In genomic region chr16:85685251-85685650, GRCh38 we compare ENCODE assay signal across 15 cellular contexts. TPM values are rescaled to one million over a fixed set of nuclear protein-coding genes. Genes with fewer than 3 reads are reported as not detected.
DNase-seq lines count a peak whose midpoint lies in the region; ATAC-seq, FAIRE-seq and TF ChIP-seq lines count a peak whose summit lies in the region.
"Had no signal": no experiment of that assay in that cellular context is flagged by ENCODE, and none has a peak within 500 bp of the region (broad histone marks: within the 10 kb centered on the region; RNA-seq: fewer than 3 reads in every experiment).

No MANE protein-coding gene starts in this region.

- no peak overlapping the region for H3K9ac ChIP-seq in DND-41 (ENCODE audit: low read depth, low read length)
- H3K9ac ChIP-seq in IMR-90 (ENCODE audit: low read depth, low read length) = no peak overlapping the region

- no peak overlapping the region for H3K4ac ChIP-seq in IMR-90 (ENCODE audit: low read depth, low read length)

- DNase-seq in DND-41 (no peak), IMR-90 (no peak), WTC11 (ENCODE audit: low spot score) (no peak), lower lobe of right lung (peak; percentile 15), HTR-8/SVneo (ENCODE audit: insufficient read length, low spot score) (no peak), H54 (ENCODE audit: insufficient read length, low spot score) (no peak)
- DNase-seq: BE2C; Caco-2; CD8-positive, alpha-beta memory T cell; H9; HFFc6 had no signal

- no peak overlapping the region for H2AFZ ChIP-seq in DND-41 (ENCODE audit: low read depth, low read length)
- no peak overlapping the region for H2AFZ ChIP-seq in IMR-90 (replicated peaks; ENCODE audit: low read length, poor library complexity)
- H2AFZ ChIP-seq: GM23338 had no signal

- POLR2A ChIA-PET in IMR-90 (lab: Charles Lee; ENCODE audit: unreplicated experiment) = no interaction called here
- POLR2A ChIA-PET in WTC11 (lab: Charles Lee) = interaction anchor here (1.6 kb wide), 1 partner anchor 9 kb away, joined by 4 read pairs; no protein-coding TSS in a partner anchor

- H3K23ac ChIP-seq in IMR-90 (ENCODE audit: low read depth, low read length) = no peak overlapping the region

- no peak overlapping the region for H4K5ac ChIP-seq in IMR-90 (ENCODE audit: low read depth, low read length)

- no peak overlapping the region for H4K91ac ChIP-seq in IMR-90 (ENCODE audit: insufficient read depth, low read depth, low read length)

- H3K27ac Mint-ChIP-seq in WTC11 = no peak overlapping the region
- H3K27ac Mint-ChIP-seq: CD8-positive, alpha-beta memory T cell; GM23338; H9; HFFc6 had no signal

- H2AK5ac ChIP-seq in IMR-90 (ENCODE audit: low read depth, low read length) = no peak overlapping the region

- TF ChIP-seq CTCF in DND-41 (IDR thresholded peaks at IDR 0.05; ENCODE audit: borderline replicate concordance, extremely low read depth, low read length, poor library complexity, severe bottlenecking) (no peak), IMR-90 (conservative IDR thresholded peaks at IDR 0.05; ENCODE audit: low read depth, low read length) (no peak), WTC11 (IDR thresholded peaks at IDR 0.05) (no peak), lower lobe of right lung (IDR thresholded peaks at IDR 0.05) (no peak)

- H3K9me3 Mint-ChIP-seq in WTC11 = no peaks in the 10 kb centered on the region
- H3K9me3 Mint-ChIP-seq: CD8-positive, alpha-beta memory T cell; GM23338; H9; HFFc6 had no signal

- H3K27ac ChIP-seq in DND-41 (ENCODE audit: low read length) (no peak overlapping the region), IMR-90 (ENCODE audit: insufficient read depth, low read length) (no peak overlapping the region), lower lobe of right lung (no peak overlapping the region)
- H3K27ac ChIP-seq: A549 had no signal

- H3K9me3 ChIP-seq in DND-41 (ENCODE audit: insufficient read depth, low read length, severe bottlenecking) (no peaks in the 10 kb centered on the region), IMR-90 (ENCODE audit: control insufficient read depth, insufficient read depth, low read length) (no peaks in the 10 kb centered on the region), lower lobe of right lung (no peaks in the 10 kb centered on the region)
- H3K9me3 ChIP-seq: A549, BE2C, Caco-2 had no signal

- H3K4me1 ChIP-seq in DND-41 (ENCODE audit: insufficient read depth, low read length) (peaks cover 43% of the 10 kb centered on the region), IMR-90 (ENCODE audit: control insufficient read depth, insufficient read depth, low read length) (no peaks in the 10 kb centered on the region), lower lobe of right lung (peaks cover 13% of the 10 kb centered on the region)
- H3K4me1 ChIP-seq: BE2C had no signal

- intact Hi-C loops in IMR-90 (cut with micrococcal nuclease) (no loop called here), lower lobe of right lung (cut with DNase I) (no loop called here)

- H3K18ac ChIP-seq in IMR-90 (ENCODE audit: low read depth, low read length) = no peak overlapping the region

- H3K4me3 ChIP-seq in DND-41 (ENCODE audit: low read depth in 1 of 2, low read length in 2 of 2) = no peak overlapping the region
- no peak overlapping the region for H3K4me3 ChIP-seq in IMR-90 (ENCODE audit: insufficient read depth, low read depth, low read length)
- no peak overlapping the region for H3K4me3 ChIP-seq in lower lobe of right lung
- H3K4me3 ChIP-seq: A549, GM23338 had no signal

- H2AK9ac ChIP-seq in IMR-90 (replicated peaks; ENCODE audit: low read depth, low read length, poor library complexity) = no peak overlapping the region

- no peak overlapping the region for H2BK120ac ChIP-seq in IMR-90 (ENCODE audit: low read depth, low read length)

- no peak overlapping the region for H2BK20ac ChIP-seq in IMR-90 (ENCODE audit: low read depth, low read length)

- peaks cover 71% of the 10 kb centered on the region for H3K79me2 ChIP-seq in DND-41 (ENCODE audit: insufficient read depth, low read length)

- TF ChIP-seq RAD21 in IMR-90 (IDR thresholded peaks at IDR 0.05; ENCODE audit: low read length) = no peak

- no TSS peak for BruUV-seq in IMR-90 (replicated peaks; lab: Mats Ljungman, UMichigan)

- H3K36me3 ChIP-seq in DND-41 (ENCODE audit: insufficient read depth, low read length) = peaks cover 57% of the 10 kb centered on the region
- no peaks in the 10 kb centered on the region for H3K36me3 ChIP-seq in IMR-90 (ENCODE audit: control insufficient read depth, insufficient read depth, low read length)
- no peaks in the 10 kb centered on the region for H3K36me3 ChIP-seq in lower lobe of right lung

- no CpG with 5 or more reads among the region's 2 CpGs for WGBS in IMR-90 (ENCODE audit: extremely low coverage in 2 of 2, insufficient read length in 1 of 2), 2 experiments

- no peak overlapping the region for H3K56ac ChIP-seq in IMR-90 (ENCODE audit: extremely low read depth, insufficient read depth, low read length)

- H3K4me1 Mint-ChIP-seq in WTC11 = peaks cover 12% of the 10 kb centered on the region

- H3K4me3 Mint-ChIP-seq in WTC11 = no peak overlapping the region
- H3K4me3 Mint-ChIP-seq: GM23338, H9, HFFc6 had no signal

- CTCF ChIA-PET in IMR-90 (lab: Yijun Ruan, JAX) = interaction anchor here (0.6 kb wide), 2 partner anchors 22 to 607 kb away, joined by 3 read pairs; no protein-coding TSS in a partner anchor
- CTCF ChIA-PET in WTC11 (lab: Charles Lee) = interaction anchor here (0.6 to 1.6 kb wide), 5 partner anchors 10 to 295 kb away, joined by 3 to 9 read pairs (median 4); no protein-coding TSS in a partner anchor

- peaks cover 8% of the 10 kb centered on the region; the same call in 1 of the 2 replicates for H3K27me3 Mint-ChIP-seq in WTC11 (ENCODE audit: low read depth)
- H3K27me3 Mint-ChIP-seq: CD8-positive, alpha-beta memory T cell had no signal

- no peak overlapping the region for H2BK5ac ChIP-seq in IMR-90 (ENCODE audit: low read depth, low read length, poor library complexity, severe bottlenecking)

- H2BK15ac ChIP-seq in IMR-90 (ENCODE audit: low read depth, low read length) = no peak overlapping the region

- peaks cover 7 to 42% of the 10 kb centered on the region in 2 experiments; a peak in 3 of 4 replicates for H3K79me1 ChIP-seq in IMR-90 (ENCODE audit: low read depth in 1 of 2, low read length in 2 of 2)

- in situ Hi-C loops in IMR-90 (cut with MboI; ENCODE audit: low sequenced_read_pairs) = no loop called here

- H3K27me3 ChIP-seq in DND-41 (ENCODE audit: insufficient read depth, low read length, poor library complexity) = no peaks in the 10 kb centered on the region
- H3K27me3 ChIP-seq in IMR-90 (ENCODE audit: control insufficient read depth, insufficient read depth, low read length) = peaks cover 5% of the 10 kb centered on the region; the same call in 1 of the 2 replicates
- peaks cover 4% of the 10 kb centered on the region for H3K27me3 ChIP-seq in lower lobe of right lung (ENCODE audit: low read depth)
- H3K27me3 ChIP-seq: BE2C had no signal

- H3K9me1 ChIP-seq in IMR-90 (ENCODE audit: insufficient read depth, low read length) = peaks cover 7% of the 10 kb centered on the region

- no peak for FAIRE-seq in HTR-8/SVneo (lab: Jason Lieb, UNC)
- FAIRE-seq in H54 (lab: Jason Lieb, UNC) = no peak
- FAIRE-seq: A549, GM18507 had no signal

- dilution Hi-C loops in IMR-90 (cut with HindIII; ENCODE audit: low sequenced_read_pairs, unreplicated experiment) = no loop called here

- H3K36me3 Mint-ChIP-seq in WTC11 = peaks cover 33% of the 10 kb centered on the region
- H3K36me3 Mint-ChIP-seq: CD8-positive, alpha-beta memory T cell had no signal

- no peak overlapping the region for H4K8ac ChIP-seq in IMR-90 (ENCODE audit: low read depth in 2 of 2, low read length in 2 of 2)

- H3K14ac ChIP-seq in IMR-90 (replicated peaks; ENCODE audit: low read depth, low read length) = no peak overlapping the region

- H4K20me1 ChIP-seq in DND-41 (ENCODE audit: insufficient read depth, low read length) (peaks cover 60% of the 10 kb centered on the region), IMR-90 (ENCODE audit: insufficient read depth, low read length) (peaks cover 14% of the 10 kb centered on the region; the same call in 1 of the 2 replicates)

- TF ChIP-seq POLR2A in IMR-90 (IDR thresholded peaks at IDR 0.05; ENCODE audit: low read depth, low read length) = no peak
- TF ChIP-seq POLR2A in H54 (IDR thresholded peaks at IDR 0.05; ENCODE audit: low read depth, low read length) = no peak

- ATAC-seq in DND-41 (ENCODE audit: insufficient read depth, low read depth) (no peak), IMR-90 (ENCODE audit: low read depth) (no peak), WTC11 (no peak), lower lobe of right lung (no peak), GM18870 (IDR thresholded peaks at IDR 0.05; ENCODE audit: unreplicated experiment) (no peak)
- ATAC-seq: A549, GM23338 had no signal

- H3K4me2 ChIP-seq in DND-41 (ENCODE audit: insufficient read depth, low read length) (peak overlapping the region; percentile 19; the same call in 1 of the 2 replicates), IMR-90 (ENCODE audit: low read depth, low read length) (no peak overlapping the region)
- H3K4me2 ChIP-seq: A549, GM23338 had no signal

TF ChIP-seq in IMR-90, 13 proteins besides CTCF, POLR2A, EP300 and RAD21 (continues in another document):
- TF ChIP-seq FOS (IDR thresholded peaks at IDR 0.05; ENCODE audit: low read depth, low read length) = no peak

TF ChIP-seq in WTC11, 78 proteins besides CTCF, POLR2A, EP300 and RAD21:
- TF ChIP-seq ZNF121 (CRISPR knock-in tag; IDR thresholded peaks at IDR 0.05) (0 out of 2 replicates have a peak, but pooled peaks have one; percentile 44), E2F1 (CRISPR knock-in tag; IDR thresholded peaks at IDR 0.05) (no peak)

RNA-seq across cellular contexts. Expression of gene GINS2, which starts 3.5 kb away (rescaled TPM):
- 12.8 and 13.4 TPM in 2 replicates for total RNA-seq in IMR-90 (2012; rRNA removed)
- polyA plus RNA-seq in IMR-90 (2012; rRNA removed) = 11.3 and 12.0 TPM in 2 replicates
- 4.0 and 9.5 TPM in 2 replicates for polyA plus RNA-seq in IMR-90 (2012; cell fraction: cytosol; rRNA removed)
- polyA plus RNA-seq in IMR-90 (2012; cell fraction: nucleus; rRNA removed; ENCODE audit: low replicate concordance) = 1.7 and 3.6 TPM in 2 replicates
- 35.5 to 38.4 TPM (median 38.0 TPM) in 3 replicates for total RNA-seq in WTC11 (2021)
- total RNA-seq in lower lobe of right lung = 1.1 TPM
